ENCODE assay signal across 16 cellular contexts in the genomic region with DNA sequence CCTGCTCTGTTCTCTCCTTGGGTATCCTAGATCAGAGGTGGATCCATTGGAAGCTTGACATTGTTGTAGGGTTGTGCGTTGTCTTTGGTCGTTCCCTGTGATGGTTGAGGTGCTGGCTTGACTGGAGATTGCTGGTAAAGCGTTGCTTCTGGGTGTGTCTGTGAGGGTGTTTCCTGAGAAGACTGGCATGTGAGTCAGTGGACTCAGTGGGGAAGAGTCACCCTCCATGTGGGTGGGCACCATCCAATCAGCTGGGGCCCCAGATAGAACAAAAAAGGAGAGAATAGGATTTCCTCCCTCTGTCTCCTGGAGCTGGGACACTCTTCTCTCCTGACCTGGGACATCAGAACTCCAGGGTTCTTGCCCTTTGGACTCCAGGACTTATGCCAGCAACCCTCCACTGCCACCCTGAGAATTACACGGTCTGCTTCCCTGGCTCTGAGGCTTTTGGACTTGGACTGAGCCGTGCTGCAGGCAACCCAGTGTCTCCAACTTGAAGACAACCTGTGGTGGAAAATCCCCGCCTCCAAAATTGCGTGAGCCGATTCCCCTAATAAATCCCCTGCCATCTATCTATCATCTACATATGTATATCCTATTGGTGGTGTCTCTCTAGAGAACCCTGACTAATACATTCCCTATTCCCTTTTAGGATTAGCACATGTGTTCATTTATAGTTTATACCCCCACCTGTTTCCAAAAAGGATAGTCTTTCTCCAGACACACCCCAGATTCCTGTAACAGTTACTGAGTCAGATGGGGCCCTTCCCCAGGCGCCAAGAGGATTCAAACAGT.
"Had no signal": no experiment of that assay in that cellular context is flagged by ENCODE, and none has a peak within 500 bp of the region (broad histone marks: within the 10 kb centered on the region; RNA-seq: fewer than 3 reads in every experiment).

No MANE protein-coding gene starts in this region.

- DNase-seq: activated CD4-positive, alpha-beta T cell treated with anti-CD3 and anti-CD28 coated beads, Interleukin-2, amount 10 ng/mL, durations not matched to agents 7 days and 5 days; activated CD4-positive, CD25-positive, alpha-beta regulatory T cell; activated CD8-positive, alpha-beta memory T cell treated with anti-CD3 and anti-CD28 coated beads, Interleukin-2, amount 50 U/mL, for 4 hours; activated naive CD4-positive, alpha-beta T cell treated with anti-CD3 and anti-CD28 coated beads for 36 hours; activated T-cell treated with anti-CD3 and anti-CD28 coated beads, Interleukin-2, amount 50 U/mL, for 4 hours; anterior cingulate cortex; brain microvascular endothelial cell; cortex of kidney; lower lobe of right lung; nephron progenitor cell; occipital lobe; stimulated activated naive CD4-positive, alpha-beta T cell had no signal

- H3K9me3 ChIP-seq: lower lobe of right lung, right atrium auricular region had no signal

- H3K4me3 ChIP-seq: lower lobe of right lung, right atrium auricular region had no signal

- H3K4me1 Mint-ChIP-seq: activated CD4-positive, alpha-beta T cell treated with anti-CD3 and anti-CD28 coated beads, Interleukin-2, amount 10 ng/mL, durations not matched to agents 7 days and 5 days; central memory CD8-positive, alpha-beta T cell had no signal

- ATAC-seq: activated T-cell treated with anti-CD3 and anti-CD28 coated beads, Interleukin-2, amount 50 U/mL, for 4 hours; lower lobe of right lung had no signal

- H3K27me3 ChIP-seq: brain microvascular endothelial cell, right atrium auricular region had no signal

- H3K4me1 ChIP-seq: lower lobe of right lung, right atrium auricular region had no signal

- H3K27ac Mint-ChIP-seq: activated CD4-positive, alpha-beta T cell treated with anti-CD3 and anti-CD28 coated beads, Interleukin-2, amount 10 ng/mL, durations not matched to agents 7 days and 5 days; activated naive CD4-positive, alpha-beta T cell treated with anti-CD3 and anti-CD28 coated beads for 36 hours; nephron progenitor cell; progenitor cell of endocrine pancreas; T-helper 2 cell treated with Interferon-gamma antibody and Interleukin-4, amounts not matched to agents 5 μg/mL and 100 μg/mL, for 36 hours had no signal

- H3K9me3 Mint-ChIP-seq: activated CD4-positive, alpha-beta T cell treated with anti-CD3 and anti-CD28 coated beads, Interleukin-2, amount 10 ng/mL, durations not matched to agents 7 days and 5 days; activated naive CD4-positive, alpha-beta T cell treated with anti-CD3 and anti-CD28 coated beads for 36 hours; activated T-cell treated with anti-CD3 and anti-CD28 coated beads, Interleukin-2, amount 50 U/mL, for 4 hours; central memory CD8-positive, alpha-beta T cell; nephron progenitor cell; T-helper 2 cell treated with Interferon-gamma antibody and Interleukin-4, amounts not matched to agents 5 μg/mL and 100 μg/mL, for 36 hours had no signal

- H3K4me3 Mint-ChIP-seq: activated CD4-positive, alpha-beta T cell treated with anti-CD3 and anti-CD28 coated beads, Interleukin-2, amount 10 ng/mL, durations not matched to agents 7 days and 5 days; activated naive CD4-positive, alpha-beta T cell treated with anti-CD3 and anti-CD28 coated beads for 36 hours; activated T-cell treated with anti-CD3 and anti-CD28 coated beads, Interleukin-2, amount 50 U/mL, for 4 hours; central memory CD8-positive, alpha-beta T cell; nephron progenitor cell; T-helper 2 cell treated with Interferon-gamma antibody and Interleukin-4, amounts not matched to agents 5 μg/mL and 100 μg/mL, for 36 hours had no signal

- H3K27ac ChIP-seq: brain microvascular endothelial cell, lower lobe of right lung, right atrium auricular region had no signal

- H3K36me3 ChIP-seq: brain microvascular endothelial cell, lower lobe of right lung, right atrium auricular region had no signal
